In genomic region chr11:41431784-41432183, GRCh38 we compare ENCODE assay signal across 12 cellular contexts. TPM values are rescaled to one million over a fixed set of nuclear protein-coding genes. Genes with fewer than 3 reads are reported as not detected.
DNase-seq lines count a peak whose midpoint lies in the region; ATAC-seq and TF ChIP-seq lines count a peak whose summit lies in the region.
"Had no signal": no experiment of that assay in that cellular context is flagged by ENCODE, and none has a peak within 500 bp of the region (broad histone marks: within the 10 kb centered on the region; RNA-seq: fewer than 3 reads in every experiment).

No MANE protein-coding gene starts in this region.

- in situ Hi-C loops in SK-MEL-5 (cut with HindIII; ENCODE audit: low pct_unique_long_range_greater_than_20kb, low sequenced_read_pairs), result no loop called here

- H3K4me3 ChIP-seq in GM12864 (ENCODE audit: low read depth, low read length), result no peak overlapping the region
- H3K4me3 ChIP-seq: transverse colon had no signal

- TF ChIP-seq CTCF in GM12864 (IDR thresholded peaks at IDR 0.05; ENCODE audit: low read depth, low read length, missing control alignments), result peak; percentile 42

- no peak for DNase-seq in GM12864 (ENCODE audit: low read depth)
- peak; percentile 53 for DNase-seq in SK-MEL-5 (ENCODE audit: low read depth, low spot score)
- DNase-seq in kidney tubule cell (ENCODE audit: low spot score), result peak; percentile 14
- DNase-seq in HCEC 1CT, result no peak
- DNase-seq in T1000 (lab: John Stamatoyannopoulos, UW), result no peak
- DNase-seq in 8988T, result no peak
- DNase-seq: activated gamma-delta T cell, midbrain, transverse colon had no signal

- ATAC-seq in HG03520 (IDR thresholded peaks at IDR 0.05; ENCODE audit: unreplicated experiment), result peak; percentile 67
- no peak for ATAC-seq in HG03097 (IDR thresholded peaks at IDR 0.05; ENCODE audit: low FRiP score, unreplicated experiment)

RNA-seq across cellular contexts. Expression of gene LRRC4C, which starts 27.7 kb away (rescaled TPM):
- total RNA-seq in SK-MEL-5 (2014; rRNA removed; shearing (Covaris generic)), result not detected in 2 replicates
- not detected in 2 replicates for polyA plus RNA-seq in SK-MEL-5 (2015; cell fraction: cytosol; rRNA removed)
- polyA plus RNA-seq in SK-MEL-5 (2015; cell fraction: nucleus; rRNA removed), result 0.12 TPM in 1 of 2 replicates, not detected in the other
- total RNA-seq: endothelial cell of umbilical vein had no signal
- polyA plus RNA-seq: endothelial cell of umbilical vein had no signal

Comparison
In these comparisons a context has a peak if more than half of its experiments do, and no peak if none do; other contexts are left out.
1. DNase-seq: peak in SK-MEL-5 (single experiment) and kidney tubule cell (single experiment); none in GM12864 (single experiment), HCEC 1CT (single experiment), T1000 (single experiment) and 8988T (single experiment).